Comparison of ENCODE assay signal across 27 cellular contexts in genomic region chr2:6645004-6645403, GRCh38.
"Had no signal": no experiment of that assay in that cellular context is flagged by ENCODE, and none has a peak within 500 bp of the region (broad histone marks: within the 10 kb centered on the region; RNA-seq: fewer than 3 reads in every experiment).

No MANE protein-coding gene starts in this region.

- H3K27me3 Mint-ChIP-seq: stimulated activated naive B cell treated with anti-CD40 and anti-IgM and Interleukin-4, amounts not matched to agents 10 μg/mL and 1 μg/mL and 100 μg/mL, for 72 hours; stimulated activated naive CD8-positive, alpha-beta T cell treated with anti-CD3 and anti-CD28 coated beads, Interleukin-15, Interleukin-2, amounts not matched to agents 100 ng/mL and 50 ng/mL, for 24 hours had no signal

- H3K27ac ChIP-seq: neutrophil, pancreas, psoas muscle, right lobe of liver, sigmoid colon, stomach, thoracic aorta, thyroid gland, tibial nerve, upper lobe of left lung, vagina had no signal

- H3K4me1 ChIP-seq: pancreas, psoas muscle, right lobe of liver, sigmoid colon, stomach, thyroid gland, tibial nerve, upper lobe of left lung, vagina had no signal

- H3K9me3 Mint-ChIP-seq: natural killer cell treated with Interleukin-12 subunit alpha and Interleukin-12 subunit beta and Interleukin-15 and Interleukin-18, amount 100 ng/mL, for 72 hours; stimulated activated effector memory CD8-positive, alpha-beta T cell treated with anti-CD3 and anti-CD28 coated beads, Interleukin-12 subunit alpha, Interleukin-12 subunit beta, amount 100 ng/mL, for 72 hours; stimulated activated naive CD8-positive, alpha-beta T cell treated with anti-CD3 and anti-CD28 coated beads, Interleukin-15, Interleukin-2, amounts not matched to agents 100 ng/mL and 50 ng/mL, for 24 hours had no signal

- ATAC-seq: natural killer cell treated with Interleukin-12 subunit alpha and Interleukin-12 subunit beta and Interleukin-15 and Interleukin-18, amount 100 ng/mL, for 72 hours; pancreas; psoas muscle; right cardiac atrium; right lobe of liver; stimulated activated effector memory CD8-positive, alpha-beta T cell treated with anti-CD3 and anti-CD28 coated beads, Interleukin-12 subunit alpha, Interleukin-12 subunit beta, amount 100 ng/mL, for 72 hours; stimulated activated naive B cell treated with anti-CD40 and anti-IgM and Interleukin-4, amounts not matched to agents 10 μg/mL and 1 μg/mL and 100 μg/mL, for 72 hours had no signal

- H3K36me3 Mint-ChIP-seq: natural killer cell treated with Interleukin-12 subunit alpha and Interleukin-12 subunit beta and Interleukin-15 and Interleukin-18, amount 100 ng/mL, for 72 hours; stimulated activated effector memory CD8-positive, alpha-beta T cell treated with anti-CD3 and anti-CD28 coated beads, Interleukin-12 subunit alpha, Interleukin-12 subunit beta, amount 100 ng/mL, for 72 hours; stimulated activated naive B cell treated with anti-CD40 and anti-IgM and Interleukin-4, amounts not matched to agents 10 μg/mL and 1 μg/mL and 100 μg/mL, for 72 hours had no signal

- FAIRE-seq: pancreas, small intestine, urothelium cell line had no signal

- H3K36me3 ChIP-seq: neutrophil, pancreas, right lobe of liver, sigmoid colon, stomach, thoracic aorta, thyroid gland, tibial nerve, upper lobe of left lung, vagina had no signal

- H3K4me3 Mint-ChIP-seq: natural killer cell treated with Interleukin-12 subunit alpha and Interleukin-12 subunit beta and Interleukin-15 and Interleukin-18, amount 100 ng/mL, for 72 hours; nephron progenitor cell; neural crest cell; stimulated activated effector memory CD8-positive, alpha-beta T cell treated with anti-CD3 and anti-CD28 coated beads, Interleukin-12 subunit alpha, Interleukin-12 subunit beta, amount 100 ng/mL, for 72 hours; stimulated activated naive B cell treated with anti-CD40 and anti-IgM and Interleukin-4, amounts not matched to agents 10 μg/mL and 1 μg/mL and 100 μg/mL, for 72 hours; stimulated activated naive CD8-positive, alpha-beta T cell treated with anti-CD3 and anti-CD28 coated beads, Interleukin-15, Interleukin-2, amounts not matched to agents 100 ng/mL and 50 ng/mL, for 24 hours had no signal

- H3K4me1 Mint-ChIP-seq: stimulated activated effector memory CD8-positive, alpha-beta T cell treated with anti-CD3 and anti-CD28 coated beads, Interleukin-12 subunit alpha, Interleukin-12 subunit beta, amount 100 ng/mL, for 72 hours; stimulated activated naive B cell treated with anti-CD40 and anti-IgM and Interleukin-4, amounts not matched to agents 10 μg/mL and 1 μg/mL and 100 μg/mL, for 72 hours had no signal

- H3K4me3 ChIP-seq: pancreas, psoas muscle, right lobe of liver, sigmoid colon, stomach, thoracic aorta, thyroid gland, tibial nerve, upper lobe of left lung, vagina had no signal

- DNase-seq: nephron progenitor cell; nucleus accumbens; pancreas; psoas muscle; right cardiac atrium; right lobe of liver; sigmoid colon; small intestine; stimulated activated CD4-positive, alpha-beta T cell treated with anti-CD3 and anti-CD28 coated beads, Interleukin-15, amount 100 ng/mL, for 24 hours; stimulated activated CD4-positive, alpha-beta T cell treated with anti-CD3 and anti-CD28 coated beads, Interleukin-2, amount 100 ng/mL, for 24 hours; stimulated activated CD4-positive, alpha-beta T cell treated with anti-CD3 and anti-CD28 coated beads, Interleukin-2, amount 100 ng/mL, for 48 hours; stimulated activated CD4-positive, alpha-beta T cell treated with anti-CD3 and anti-CD28 coated beads, Interleukin-4, amount 100 ng/mL, for 24 hours; stimulated activated naive B cell treated with anti-CD40 and anti-IgM and Interleukin-4, amounts not matched to agents 10 μg/mL and 1 μg/mL and 100 μg/mL, for 72 hours; stimulated activated naive CD4-positive, alpha-beta T cell treated with Interleukin-2 at 50 U/mL for 16 hours; stomach; thyroid gland; trophoblast cell; upper lobe of left lung had no signal

- H3K9me3 ChIP-seq: neutrophil, pancreas, psoas muscle, right lobe of liver, sigmoid colon, stomach, thoracic aorta, thyroid gland, tibial nerve, upper lobe of left lung, vagina had no signal

- H3K27ac Mint-ChIP-seq: natural killer cell treated with Interleukin-12 subunit alpha and Interleukin-12 subunit beta and Interleukin-15 and Interleukin-18, amount 100 ng/mL, for 72 hours; nephron progenitor cell; stimulated activated effector memory CD8-positive, alpha-beta T cell treated with anti-CD3 and anti-CD28 coated beads, Interleukin-12 subunit alpha, Interleukin-12 subunit beta, amount 100 ng/mL, for 72 hours; stimulated activated naive B cell treated with anti-CD40 and anti-IgM and Interleukin-4, amounts not matched to agents 10 μg/mL and 1 μg/mL and 100 μg/mL, for 72 hours; stimulated activated naive CD8-positive, alpha-beta T cell treated with anti-CD3 and anti-CD28 coated beads, Interleukin-15, Interleukin-2, amounts not matched to agents 100 ng/mL and 50 ng/mL, for 24 hours had no signal

- H3K27me3 ChIP-seq: neutrophil, pancreas, right lobe of liver, sigmoid colon, stomach, thyroid gland, tibial nerve, upper lobe of left lung, vagina had no signal
